Comparison of ENCODE assay signal across 8 cellular contexts in genomic region chr6:166956444-166957086, GRCh38. TPM values are rescaled to one million over a fixed set of nuclear protein-coding genes. Genes with fewer than 3 reads are reported as not detected.
DNase-seq lines count a peak whose midpoint lies in the region; ATAC-seq and TF ChIP-seq lines count a peak whose summit lies in the region.

A gene with protein sequence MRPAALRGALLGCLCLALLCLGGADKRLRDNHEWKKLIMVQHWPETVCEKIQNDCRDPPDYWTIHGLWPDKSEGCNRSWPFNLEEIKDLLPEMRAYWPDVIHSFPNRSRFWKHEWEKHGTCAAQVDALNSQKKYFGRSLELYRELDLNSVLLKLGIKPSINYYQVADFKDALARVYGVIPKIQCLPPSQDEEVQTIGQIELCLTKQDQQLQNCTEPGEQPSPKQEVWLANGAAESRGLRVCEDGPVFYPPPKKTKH (minus strand): TSS chr6:166956550. CDS start chr6:166956182, 368 bp downstream.

- WGBS in HUES64 = under 1% methylated on average over 71 of the region's 71 CpGs

- H3K27ac ChIP-seq in HUES64 (ENCODE audit: low read depth, low read length) = no peak within 1 kb of the TSS

- H3K4me3 ChIP-seq in HUES64 (ENCODE audit: low read length) = peak within 1 kb of the TSS; percentile 88
- H3K4me3 ChIP-seq in epithelial cell of esophagus (ENCODE audit: low read length) = peak within 1 kb of the TSS; percentile 56

- peak; percentile 58 for ATAC-seq in GM21447 (IDR thresholded peaks at IDR 0.05; ENCODE audit: unreplicated experiment)

- 0 out of 2 replicates have a peak, but pooled peaks cover 4% of the 10 kb centered on the region for H3K4me1 ChIP-seq in HUES64 (ENCODE audit: insufficient read depth, low read length)

- DNase-seq in D341Med (ENCODE audit: low spot score) = peak; percentile 97
- DNase-seq in OCI-M1 (lab: John Stamatoyannopoulos, UW) = peak; percentile 94
- peak; percentile 99 for DNase-seq in activated T-cell treated with anti-CD3 and anti-CD28 coated beads for 4 hours
- peak; percentile 94 for DNase-seq in epithelial cell of esophagus (ENCODE audit: low read depth)
- DNase-seq in mucosa of gallbladder (ENCODE audit: low spot score) = peak; percentile 98
- peak; percentile 98 for DNase-seq in stimulated activated CD8-positive, alpha-beta memory T cell treated with anti-CD3 and anti-CD28 coated beads, Interleukin-4, amount 100 ng/mL, for 24 hours (ENCODE audit: low read depth)

- no peak for TF ChIP-seq CTCF in epithelial cell of esophagus (IDR thresholded peaks at IDR 0.05; ENCODE audit: insufficient read depth, low read depth, low read length, missing control alignments)

- peak within 1 kb of the TSS; percentile 65 for H3K9ac ChIP-seq in HUES64 (ENCODE audit: low read depth, low read length)

- H3K9me3 ChIP-seq in HUES64 (ENCODE audit: insufficient read depth, low read depth, low read length) = no peaks in the 10 kb centered on the region

- H3K27me3 ChIP-seq in HUES64 (ENCODE audit: insufficient read depth, low read length) = peaks cover 15% of the 10 kb centered on the region

- no peaks in the 10 kb centered on the region; the same call in 1 of the 2 replicates for H3K36me3 ChIP-seq in HUES64 (ENCODE audit: insufficient read depth, low read length)

RNA-seq across cellular contexts. Expression of the gene that starts here (rescaled TPM):
- polyA plus RNA-seq in HUES64 (2013, experiment 1 of 2) = 12.4 TPM
- 17.2 TPM for polyA plus RNA-seq in HUES64 (2013, experiment 2 of 2)
- 146 TPM for total RNA-seq in mucosa of gallbladder
